Comparison of ENCODE assay signal across 28 cellular contexts in the genomic region with DNA sequence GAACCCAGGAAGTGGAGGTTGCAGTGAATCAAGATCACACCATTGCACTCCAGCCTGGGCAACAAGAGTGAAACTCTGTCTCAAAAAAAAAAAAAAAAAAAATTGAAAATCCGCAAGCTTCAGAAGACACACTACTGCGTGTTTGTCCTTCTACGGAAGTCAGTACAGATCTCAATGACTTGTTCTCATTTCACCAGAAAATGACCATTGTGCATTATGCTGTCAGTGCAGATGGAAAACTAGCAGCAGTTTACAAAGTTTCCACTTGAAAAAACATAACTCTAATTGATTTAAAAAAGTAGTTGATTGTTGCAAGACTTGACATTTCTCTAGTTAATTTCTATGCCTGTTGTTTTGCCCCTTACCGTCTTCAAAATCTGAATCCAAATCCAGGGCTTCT.
"Had no signal": no experiment of that assay in that cellular context is flagged by ENCODE, and none has a peak within 500 bp of the region (broad histone marks: within the 10 kb centered on the region; RNA-seq: fewer than 3 reads in every experiment).

No MANE protein-coding gene starts in this region.

- H3K36me3 ChIP-seq: colonic mucosa, esophagus muscularis mucosa, gastrocnemius medialis, gastroesophageal sphincter had no signal

- H3K4me3 ChIP-seq: colonic mucosa, coronary artery, dorsolateral prefrontal cortex, esophagus muscularis mucosa, esophagus squamous epithelium, gastrocnemius medialis, gastroesophageal sphincter, heart left ventricle, heart right ventricle had no signal

- H3K4me3 Mint-ChIP-seq: dendritic cell treated with granulocyte-macrophage colony-stimulating factor and Interleukin-4, amounts not matched to agents 40 ng/mL and 50 ng/mL, for 4 days; effector memory CD8-positive, alpha-beta T cell; endodermal cell had no signal

- FAIRE-seq: colon, endometrium, endothelial cell of umbilical vein had no signal

- ATAC-seq: effector memory CD8-positive, alpha-beta T cell; esophagus mucosa; foreskin keratinocyte; gastrocnemius medialis; gastroesophageal sphincter; heart left ventricle; heart right ventricle had no signal

- DNase-seq: colonic mucosa; cortex of kidney; dermis blood vessel endothelial cell; dorsolateral prefrontal cortex; effector CD4-positive, alpha-beta T cell; effector CD8-positive, alpha-beta T cell; effector memory CD4-positive, alpha-beta T cell; effector memory CD8-positive, alpha-beta T cell; endodermal cell; erythroblast; esophagus squamous epithelium; foreskin fibroblast; foreskin keratinocyte; foreskin melanocyte; gastrocnemius medialis; glutamatergic neuron; head of caudate nucleus; heart left ventricle; heart right ventricle had no signal

- H3K27me3 ChIP-seq: colonic mucosa, dorsolateral prefrontal cortex, esophagus muscularis mucosa, esophagus squamous epithelium, foreskin keratinocyte, gastrocnemius medialis, gastroesophageal sphincter, heart left ventricle, heart right ventricle had no signal

- H3K4me1 ChIP-seq: colonic mucosa had no signal

- H3K9me3 Mint-ChIP-seq: dendritic cell treated with granulocyte-macrophage colony-stimulating factor and Interleukin-4, amounts not matched to agents 40 ng/mL and 50 ng/mL, for 4 days; effector memory CD8-positive, alpha-beta T cell had no signal

- H3K9me3 ChIP-seq: colonic mucosa, esophagus muscularis mucosa, esophagus squamous epithelium, gastrocnemius medialis, gastroesophageal sphincter had no signal

- H3K27ac Mint-ChIP-seq: dendritic cell treated with granulocyte-macrophage colony-stimulating factor and Interleukin-4, amounts not matched to agents 40 ng/mL and 50 ng/mL, for 4 days; endodermal cell had no signal

- H3K27ac ChIP-seq: colonic mucosa, coronary artery, epithelial cell of prostate, esophagus muscularis mucosa, esophagus squamous epithelium, foreskin keratinocyte, gastrocnemius medialis, gastroesophageal sphincter, heart left ventricle, heart right ventricle had no signal
